ENCODE assay signal across 22 cellular contexts in genomic region chr4:15104825-15105224, GRCh38.
"Had no signal": no experiment of that assay in that cellular context is flagged by ENCODE, and none has a peak within 500 bp of the region (broad histone marks: within the 10 kb centered on the region; RNA-seq: fewer than 3 reads in every experiment).

No MANE protein-coding gene starts in this region.

- H3K9me3 Mint-ChIP-seq: central memory CD8-positive, alpha-beta T cell; T-helper 1 cell treated with Interleukin-12 subunit alpha and Interleukin-12 subunit beta and Interleukin-4 antibody, amounts not matched to agents 30 μg/mL and 1 μg/mL, for 36 hours had no signal

- H3K27me3 ChIP-seq: body of pancreas, neutrophil, tibial nerve, uterus had no signal

- H3K4me3 Mint-ChIP-seq: activated CD8-positive, alpha-beta T cell treated with anti-CD3 and anti-CD28 coated beads, Interleukin-2, amount 10 ng/mL, durations not matched to agents 7 days and 5 days; activated naive CD8-positive, alpha-beta T cell; central memory CD8-positive, alpha-beta T cell; dendritic cell treated with granulocyte-macrophage colony-stimulating factor and Interleukin-4, amounts not matched to agents 40 ng/mL and 50 ng/mL, for 4 days; naive thymus-derived CD8-positive, alpha-beta T cell; T-helper 1 cell treated with Interleukin-12 subunit alpha and Interleukin-12 subunit beta and Interleukin-4 antibody, amounts not matched to agents 30 μg/mL and 1 μg/mL, for 36 hours; WTC11 had no signal

- H3K4me1 Mint-ChIP-seq: central memory CD8-positive, alpha-beta T cell; naive thymus-derived CD8-positive, alpha-beta T cell; WTC11 had no signal

- DNase-seq: activated CD4-positive, alpha-beta T cell treated with anti-CD3 and anti-CD28 coated beads for 48 hours; activated CD8-positive, alpha-beta memory T cell treated with anti-CD3 and anti-CD28 coated beads, Interleukin-2, amount 50 U/mL, for 4 hours; activated CD8-positive, alpha-beta T cell treated with anti-CD3 and anti-CD28 coated beads, Interleukin-2, amount 10 ng/mL, durations not matched to agents 7 days and 5 days; activated gamma-delta T cell; activated T-cell treated with anti-CD3 and anti-CD28 coated beads, Interleukin-2, amount 50 U/mL, for 48 hours; amniotic stem cell; body of pancreas; naive thymus-derived CD8-positive, alpha-beta T cell; posterior cingulate gyrus; stimulated activated CD4-positive, alpha-beta T cell treated with anti-CD3 and anti-CD28 coated beads, Interleukin-15, amount 100 ng/mL, for 24 hours; stimulated activated CD4-positive, alpha-beta T cell treated with anti-CD3 and anti-CD28 coated beads, Interleukin-4, amount 100 ng/mL, for 24 hours; stimulated activated naive CD4-positive, alpha-beta T cell; uterus had no signal

- H3K27ac Mint-ChIP-seq: activated CD8-positive, alpha-beta T cell treated with anti-CD3 and anti-CD28 coated beads, Interleukin-2, amount 10 ng/mL, durations not matched to agents 7 days and 5 days; activated naive CD8-positive, alpha-beta T cell; dendritic cell treated with granulocyte-macrophage colony-stimulating factor and Interleukin-4, amounts not matched to agents 40 ng/mL and 50 ng/mL, for 4 days; naive thymus-derived CD8-positive, alpha-beta T cell; T-helper 1 cell treated with Interleukin-12 subunit alpha and Interleukin-12 subunit beta and Interleukin-4 antibody, amounts not matched to agents 30 μg/mL and 1 μg/mL, for 36 hours; WTC11 had no signal

- ATAC-seq: activated CD8-positive, alpha-beta T cell treated with anti-CD3 and anti-CD28 coated beads, Interleukin-2, amount 10 ng/mL, durations not matched to agents 7 days and 5 days; body of pancreas; left lobe of liver; naive thymus-derived CD8-positive, alpha-beta T cell; WTC11 had no signal

- H3K36me3 ChIP-seq: neutrophil, tibial nerve, uterus had no signal

- H3K4me3 ChIP-seq: body of pancreas, tibial nerve, uterus had no signal

- H3K36me3 Mint-ChIP-seq: WTC11 had no signal

- H3K4me1 ChIP-seq: body of pancreas, uterus had no signal

- FAIRE-seq: islet of Langerhans had no signal

- H3K27me3 Mint-ChIP-seq: activated naive CD8-positive, alpha-beta T cell had no signal

- H3K9me3 ChIP-seq: body of pancreas, neutrophil, tibial nerve, uterus had no signal

- H3K27ac ChIP-seq: body of pancreas, neutrophil, tibial nerve, uterus had no signal
